ENCODE assay signal across 1 cellular context in the genomic region with DNA sequence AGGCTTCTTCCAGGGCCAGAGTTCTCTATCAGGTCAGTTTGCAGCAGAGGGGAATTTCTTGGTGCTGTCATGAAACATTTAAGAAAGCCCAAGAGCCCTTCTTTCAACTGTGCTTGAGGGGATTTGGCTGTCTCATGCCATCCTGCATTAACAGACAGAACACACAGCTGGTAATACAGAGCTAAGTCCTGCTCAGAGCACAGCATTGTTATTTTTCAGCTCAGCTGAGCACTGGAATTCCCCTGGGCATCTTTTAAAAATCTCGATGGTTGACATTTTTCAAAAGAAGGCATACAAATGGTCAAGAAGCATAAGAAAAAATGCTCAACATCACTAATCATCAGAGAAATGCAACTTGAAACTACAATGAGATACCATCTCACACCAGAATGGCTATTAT.
TF ChIP-seq lines count a peak whose summit lies in the region.

No MANE protein-coding gene starts in this region.

TF ChIP-seq in GM12878, 131 proteins besides CTCF, POLR2A, EP300 and RAD21 (continued from another document):
- TF ChIP-seq SKIL (IDR thresholded peaks at IDR 0.05; ENCODE audit: low read depth, poor library complexity, severe bottlenecking) (no peak), SPI1 (IDR thresholded peaks at IDR 0.05; ENCODE audit: borderline replicate concordance, insufficient read depth, low read depth, low read length) (no peak), CEBPB (IDR thresholded peaks at IDR 0.05; ENCODE audit: borderline replicate concordance in 1 of 2, low read depth in 2 of 2, low read length in 2 of 2) (no peak), BMI1 (IDR thresholded peaks at IDR 0.05; ENCODE audit: borderline replicate concordance) (no peak), JUND (IDR thresholded peaks at IDR 0.05; ENCODE audit: low read depth, low read length) (no peak), PAX8 (IDR thresholded peaks at IDR 0.05) (no peak), IKZF2 (IDR thresholded peaks at IDR 0.05) (0 out of 4 replicates have a peak, but pooled peaks of 1 of the 2 experiments have one; percentile 21), BCL3 (IDR thresholded peaks at IDR 0.05; ENCODE audit: borderline replicate concordance, insufficient read depth, low read depth, low read length, poor library complexity, severe bottlenecking) (no peak), E4F1 (IDR thresholded peaks at IDR 0.05; ENCODE audit: borderline replicate concordance, partially characterized antibody) (no peak)
- TF ChIP-seq, protein P1, sequence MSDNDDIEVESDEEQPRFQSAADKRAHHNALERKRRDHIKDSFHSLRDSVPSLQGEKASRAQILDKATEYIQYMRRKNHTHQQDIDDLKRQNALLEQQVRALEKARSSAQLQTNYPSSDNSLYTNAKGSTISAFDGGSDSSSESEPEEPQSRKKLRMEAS (IDR thresholded peaks at IDR 0.05; ENCODE audit: low read depth, low read length) = no peak
